ENCODE assay signal across 9 cellular contexts in genomic region chr6:15504040-15504491, GRCh38.
DNase-seq lines count a peak whose midpoint lies in the region; ATAC-seq and TF ChIP-seq lines count a peak whose summit lies in the region.
"Had no signal": no experiment of that assay in that cellular context is flagged by ENCODE, and none has a peak within 500 bp of the region (broad histone marks: within the 10 kb centered on the region; RNA-seq: fewer than 3 reads in every experiment).

No MANE protein-coding gene starts in this region.

- H3K27me3 Mint-ChIP-seq in stimulated activated memory B cell treated with anti-CD40 and anti-IgM and Interleukin-4, amounts not matched to agents 10 μg/mL and 1 μg/mL and 100 μg/mL, for 72 hours, result no peaks in the 10 kb centered on the region
- H3K27me3 Mint-ChIP-seq: stimulated activated naive CD8-positive, alpha-beta T cell treated with anti-CD3 and anti-CD28 coated beads, Interleukin-15, Interleukin-2, amounts not matched to agents 100 ng/mL and 50 ng/mL, for 24 hours had no signal

- intact Hi-C loops in left ventricle myocardium superior (cut with micrococcal nuclease), result loop anchor here (10.0 kb wide), 1 partner anchor 121 kb away; no protein-coding TSS in a partner anchor
- intact Hi-C loops in psoas muscle (cut with DNase I), result no loop called here

- peak; percentile 53 for DNase-seq in Caki2 (ENCODE audit: low read depth)
- peak; percentile 84 for DNase-seq in left ventricle myocardium superior
- DNase-seq in psoas muscle, result peak; percentile 64 to 82
- no peak for DNase-seq in GM20000 (ENCODE audit: low spot score)
- no peak for DNase-seq in ACHN

- H3K4me3 ChIP-seq in psoas muscle, result peak overlapping the region; percentile 50

- TF ChIP-seq CTCF in psoas muscle (IDR thresholded peaks at IDR 0.05), result peak; percentile 25
- TF ChIP-seq CTCF in GM20000 (IDR thresholded peaks at IDR 0.05; ENCODE audit: extremely low read depth, missing control alignments), result no peak

- in situ Hi-C loops in Caki2 (cut with HindIII; ENCODE audit: low pct_unique_long_range_greater_than_20kb, low sequenced_read_pairs), result no loop called here
- in situ Hi-C loops in ACHN (cut with HindIII; ENCODE audit: low pct_ligation_motif_present, low pct_unique_long_range_greater_than_20kb, low sequenced_read_pairs), result no loop called here

- H3K27ac ChIP-seq in angular gyrus (ENCODE audit: low read depth, low read length), result peak overlapping the region; percentile 33
- H3K27ac ChIP-seq in psoas muscle, result peak overlapping the region; percentile 78

- peaks cover 82% of the 10 kb centered on the region for H3K36me3 Mint-ChIP-seq in stimulated activated memory B cell treated with anti-CD40 and anti-IgM and Interleukin-4, amounts not matched to agents 10 μg/mL and 1 μg/mL and 100 μg/mL, for 72 hours

- WGBS in psoas muscle, 3 donors, result 10 to 21% (median 14%) methylated on average over 12 of the region's 12 CpGs

- no peak overlapping the region for H3K27ac Mint-ChIP-seq in stimulated activated memory B cell treated with anti-CD40 and anti-IgM and Interleukin-4, amounts not matched to agents 10 μg/mL and 1 μg/mL and 100 μg/mL, for 72 hours
- H3K27ac Mint-ChIP-seq: stimulated activated naive CD8-positive, alpha-beta T cell treated with anti-CD3 and anti-CD28 coated beads, Interleukin-15, Interleukin-2, amounts not matched to agents 100 ng/mL and 50 ng/mL, for 24 hours had no signal

- H3K27me3 ChIP-seq in psoas muscle (ENCODE audit: insufficient read depth in 3 of 3, low read length in 2 of 3), result no peaks in the 10 kb centered on the region

- H3K4me1 ChIP-seq in psoas muscle, result peaks cover 48% of the 10 kb centered on the region

- no peaks in the 10 kb centered on the region for H3K9me3 ChIP-seq in psoas muscle

- ATAC-seq in left ventricle myocardium superior (peak; percentile 75), psoas muscle (peak; percentile 62 to 76 (median 72)), GM21619 (IDR thresholded peaks at IDR 0.05; ENCODE audit: unreplicated experiment) (no peak)
- ATAC-seq in stimulated activated memory B cell treated with anti-CD40 and anti-IgM and Interleukin-4, amounts not matched to agents 10 μg/mL and 1 μg/mL and 100 μg/mL, for 72 hours, result no peak

- H3K9me3 Mint-ChIP-seq in stimulated activated memory B cell treated with anti-CD40 and anti-IgM and Interleukin-4, amounts not matched to agents 10 μg/mL and 1 μg/mL and 100 μg/mL, for 72 hours, result no peaks in the 10 kb centered on the region
- H3K9me3 Mint-ChIP-seq: stimulated activated naive CD8-positive, alpha-beta T cell treated with anti-CD3 and anti-CD28 coated beads, Interleukin-15, Interleukin-2, amounts not matched to agents 100 ng/mL and 50 ng/mL, for 24 hours had no signal

- peaks cover 0 to 28% of the 10 kb centered on the region in 2 donors for H3K36me3 ChIP-seq in psoas muscle (ENCODE audit: insufficient read depth in 1 of 2, low read depth in 1 of 2)

- H3K4me1 Mint-ChIP-seq in stimulated activated memory B cell treated with anti-CD40 and anti-IgM and Interleukin-4, amounts not matched to agents 10 μg/mL and 1 μg/mL and 100 μg/mL, for 72 hours, result peaks cover 6% of the 10 kb centered on the region

- H3K4me3 Mint-ChIP-seq in stimulated activated memory B cell treated with anti-CD40 and anti-IgM and Interleukin-4, amounts not matched to agents 10 μg/mL and 1 μg/mL and 100 μg/mL, for 72 hours, result no peak overlapping the region
- H3K4me3 Mint-ChIP-seq: stimulated activated naive CD8-positive, alpha-beta T cell treated with anti-CD3 and anti-CD28 coated beads, Interleukin-15, Interleukin-2, amounts not matched to agents 100 ng/mL and 50 ng/mL, for 24 hours had no signal

Comparison
In these comparisons a context has a peak if more than half of its experiments do, and no peak if none do; other contexts are left out.
1. DNase-seq: peak in Caki2 (single experiment), left ventricle myocardium superior (single experiment) and psoas muscle (2 of 2); none in GM20000 (single experiment) and ACHN (single experiment).
2. ATAC-seq: peak in left ventricle myocardium superior (single experiment) and psoas muscle (4 of 4); none in stimulated activated memory B cell treated with anti-CD40 and anti-IgM and Interleukin-4, amounts not matched to agents 10 μg/mL and 1 μg/mL and 100 μg/mL, for 72 hours (single experiment) and GM21619 (single experiment).